11 cellular contexts compared by ENCODE assay signal in the genomic region with DNA sequence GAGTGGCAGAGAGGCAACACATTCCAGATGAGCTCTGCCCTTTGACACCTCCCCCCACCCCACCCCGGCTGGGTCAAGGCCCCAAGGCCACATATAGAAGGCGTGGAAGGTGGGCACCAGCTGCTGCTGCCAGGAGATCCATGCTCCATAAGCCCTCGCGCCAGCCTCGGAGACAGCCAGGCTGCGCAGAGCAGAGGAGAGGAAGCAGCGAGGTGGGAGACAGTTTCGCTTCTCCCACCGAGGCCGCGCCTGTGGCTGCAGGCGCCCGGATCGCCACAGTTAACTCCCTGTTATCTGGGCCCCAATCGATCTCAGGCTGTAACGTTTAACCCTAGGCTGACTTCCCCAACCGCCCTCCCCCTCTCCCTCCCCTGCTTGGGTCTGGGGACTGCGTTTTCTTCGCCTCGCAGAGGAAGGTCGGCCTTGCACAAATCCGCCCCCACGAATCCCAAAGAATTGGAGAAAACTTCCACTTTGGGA. TPM values are rescaled to one million over a fixed set of nuclear protein-coding genes. Genes with fewer than 3 reads are reported as not detected.
DNase-seq lines count a peak whose midpoint lies in the region; ATAC-seq and TF ChIP-seq lines count a peak whose summit lies in the region.
"Had no signal": no experiment of that assay in that cellular context is flagged by ENCODE, and none has a peak within 500 bp of the region (broad histone marks: within the 10 kb centered on the region; RNA-seq: fewer than 3 reads in every experiment).

No MANE protein-coding gene starts in this region.

- H3K4me1 ChIP-seq in mammary epithelial cell (ENCODE audit: insufficient read depth, low read length) (peaks cover 26% of the 10 kb centered on the region), body of pancreas (peaks cover 57% of the 10 kb centered on the region), mesendoderm (ENCODE audit: control insufficient read depth, low read depth, low read length) (peaks cover 20% of the 10 kb centered on the region), upper lobe of right lung (peaks cover 42% of the 10 kb centered on the region)

- dilution Hi-C loops in mammary epithelial cell (cut with HindIII; ENCODE audit: low sequenced_read_pairs) = loop anchor here (10.0 kb wide), 2 partner anchors 68 to 72 kb away; no protein-coding TSS in a partner anchor

- no peaks in the 10 kb centered on the region for H3K27me3 Mint-ChIP-seq in MCF 10A (ENCODE audit: insufficient read depth, unreplicated experiment)

- H3K4me3 ChIP-seq in mammary epithelial cell (replicated peaks in 1 of 3; ENCODE audit: insufficient read depth in 1 of 3, low read depth in 2 of 3, low read length in 3 of 3) = no peak overlapping the region
- no peak overlapping the region for H3K4me3 ChIP-seq in body of pancreas
- H3K4me3 ChIP-seq in mesendoderm (ENCODE audit: low read length) = no peak overlapping the region
- H3K4me3 ChIP-seq in upper lobe of right lung = peak overlapping the region; percentile 19

- H3K27me3 ChIP-seq in mammary epithelial cell (ENCODE audit: insufficient read depth, low read length) (peaks cover 3% of the 10 kb centered on the region), body of pancreas (no peaks in the 10 kb centered on the region), mesendoderm (ENCODE audit: insufficient read depth, low read length, poor library complexity) (no peaks in the 10 kb centered on the region), upper lobe of right lung (no peaks in the 10 kb centered on the region)

- POLR2A ChIA-PET in MCF 10A (lab: Yijun Ruan, JAX) = interaction anchor here (1.1 to 2.6 kb wide), 3 partner anchors 9 to 85 kb away, joined by 3 to 46 read pairs (median 14); a partner anchor contains a TSS

- H3K56ac ChIP-seq in mesendoderm (ENCODE audit: low read length) = peak overlapping the region; percentile 84

- TF ChIP-seq CTCF in MCF 10A (IDR thresholded peaks at IDR 0.05; ENCODE audit: unreplicated experiment) = no peak
- no peak for TF ChIP-seq CTCF in mammary epithelial cell (conservative IDR thresholded peaks at IDR 0.05 in 1 of 2, IDR thresholded peaks at IDR 0.05 in 1 of 2; ENCODE audit: extremely low read depth in 1 of 2, insufficient read depth in 1 of 2, low read depth in 1 of 2, low read length in 2 of 2)
- no peak for TF ChIP-seq CTCF in body of pancreas (IDR thresholded peaks at IDR 0.05)
- no peak for TF ChIP-seq CTCF in upper lobe of right lung (IDR thresholded peaks at IDR 0.05)

- WGBS in mammary epithelial cell (ENCODE audit: low coverage, missing lambda C conversion rate) = 73% methylated on average over 7 of the region's 23 CpGs
- 15 to 36% methylated on average over 7 to 22 of the region's 23 CpGs for WGBS in body of pancreas, 2 donors
- no CpG with 5 or more reads among the region's 23 CpGs for WGBS in mesendoderm (ENCODE audit: extremely low coverage, insufficient coverage, low lambda C conversion rate)

- H3K4me2 ChIP-seq in mammary epithelial cell (ENCODE audit: insufficient read depth, low read depth, low read length) (no peak overlapping the region), mesendoderm (ENCODE audit: low read length) (peak overlapping the region; percentile 53)

- H3K36me3 ChIP-seq in mammary epithelial cell (ENCODE audit: insufficient read depth, low read length) (no peaks in the 10 kb centered on the region), body of pancreas (replicated peaks in 1 of 2; ENCODE audit: insufficient read depth in 1 of 2, low read depth in 2 of 2) (no peaks in the 10 kb centered on the region), mesendoderm (ENCODE audit: control insufficient read depth, insufficient read depth, low read length) (no peaks in the 10 kb centered on the region), upper lobe of right lung (no peaks in the 10 kb centered on the region)

- H3K9ac ChIP-seq in mammary epithelial cell (ENCODE audit: insufficient read depth, low read length) (no peak overlapping the region), mesendoderm (ENCODE audit: low read length) (peak overlapping the region; percentile 83)

- H3K79me1 ChIP-seq in mesendoderm (ENCODE audit: low read length) = peaks cover 2% of the 10 kb centered on the region

- ATAC-seq in body of pancreas = no peak
- peak; percentile 3 for ATAC-seq in upper lobe of right lung
- no peak for ATAC-seq in GM18520 (IDR thresholded peaks at IDR 0.05; ENCODE audit: unreplicated experiment)
- ATAC-seq: activated naive CD4-positive, alpha-beta T cell treated with anti-CD3 and anti-CD28 coated beads, Interleukin-2, amount 50 U/mL, for 72 hours had no signal

- H3K27ac Mint-ChIP-seq in MCF 10A (ENCODE audit: low read depth, unreplicated experiment) = no peak overlapping the region
- H3K27ac Mint-ChIP-seq: stimulated activated naive CD8-positive, alpha-beta T cell treated with anti-CD3 and anti-CD28 coated beads, Interleukin-15, Interleukin-2, amounts not matched to agents 100 ng/mL and 50 ng/mL, for 24 hours had no signal

- H3K27ac ChIP-seq in mammary epithelial cell (ENCODE audit: insufficient read depth, low read depth, low read length) = no peak overlapping the region
- peak overlapping the region in 3 of 4 donors; percentile 26 to 97 (median 94) for H3K27ac ChIP-seq in body of pancreas
- peak overlapping the region; percentile 16 for H3K27ac ChIP-seq in mesendoderm (ENCODE audit: low read depth, low read length)
- H3K27ac ChIP-seq in upper lobe of right lung = no peak overlapping the region

- CTCF ChIA-PET in MCF 10A (lab: Yijun Ruan, JAX) = interaction anchor here (1.1 to 5.5 kb wide), 2 partner anchors 13 kb away, joined by 3 to 62 read pairs; no protein-coding TSS in a partner anchor
- CTCF ChIA-PET in mammary epithelial cell (lab: Charles Lee; ENCODE audit: low non-redundant PET) = no interaction called here

- no peak overlapping the region for H4K5ac ChIP-seq in mesendoderm (ENCODE audit: low read length)

- H4K20me1 ChIP-seq in mammary epithelial cell (ENCODE audit: insufficient read depth, low read length) = no peaks in the 10 kb centered on the region

- H2BK120ac ChIP-seq in mesendoderm (ENCODE audit: low read depth, low read length) = no peak overlapping the region

- H2BK15ac ChIP-seq in mesendoderm (replicated peaks; ENCODE audit: low read depth) = no peak overlapping the region

- peak overlapping the region; percentile 87 for H3K4me3 Mint-ChIP-seq in MCF 10A (ENCODE audit: unreplicated experiment)

- H3K36me3 Mint-ChIP-seq in MCF 10A (ENCODE audit: insufficient read depth, unreplicated experiment) = peaks cover 7% of the 10 kb centered on the region
- H3K36me3 Mint-ChIP-seq: activated naive CD4-positive, alpha-beta T cell treated with anti-CD3 and anti-CD28 coated beads, Interleukin-2, amount 50 U/mL, for 72 hours had no signal

- peaks cover 26% of the 10 kb centered on the region for H3K4me1 Mint-ChIP-seq in MCF 10A (ENCODE audit: insufficient read depth, unreplicated experiment)

- no peak overlapping the region for H2AK5ac ChIP-seq in mesendoderm (ENCODE audit: low read length)

- peak overlapping the region; percentile 41 for H3K4ac ChIP-seq in mesendoderm (ENCODE audit: low read depth, low read length)

- in situ Hi-C loops in mammary epithelial cell (cut with MboI; ENCODE audit: low sequenced_read_pairs in 2 of 2) = no loop called here

- no peak overlapping the region for H2AFZ ChIP-seq in mammary epithelial cell (ENCODE audit: low read depth, low read length)

- peak overlapping the region; percentile 51 for H2BK5ac ChIP-seq in mesendoderm (ENCODE audit: low read length)

- H3K9me3 ChIP-seq in mammary epithelial cell (replicated peaks; ENCODE audit: insufficient read depth, low read length) = no peaks in the 10 kb centered on the region
- H3K9me3 ChIP-seq in body of pancreas = no peaks in the 10 kb centered on the region
- H3K9me3 ChIP-seq in upper lobe of right lung = no peaks in the 10 kb centered on the region

- peak overlapping the region; percentile 85 for H3K18ac ChIP-seq in mesendoderm (ENCODE audit: low read length)

- intact Hi-C loops in MCF 10A (cut with micrococcal nuclease) (no loop called here), mammary epithelial cell (cut with micrococcal nuclease) (no loop called here), body of pancreas (cut with DNase I) (no loop called here), upper lobe of right lung (cut with DNase I) (no loop called here)

- no peak overlapping the region for H3K23ac ChIP-seq in mesendoderm (ENCODE audit: low read length)

- H4K8ac ChIP-seq in mesendoderm (ENCODE audit: low read depth, low read length) = no peak overlapping the region

- H3K79me2 ChIP-seq in mammary epithelial cell (ENCODE audit: insufficient read depth, low read length) (peaks cover 20% of the 10 kb centered on the region), mesendoderm (ENCODE audit: control insufficient read depth, insufficient read depth, low read length) (peaks cover 31% of the 10 kb centered on the region)

- H3K9me3 Mint-ChIP-seq in MCF 10A (ENCODE audit: unreplicated experiment) = no peaks in the 10 kb centered on the region
- H3K9me3 Mint-ChIP-seq: activated naive CD4-positive, alpha-beta T cell treated with anti-CD3 and anti-CD28 coated beads, Interleukin-2, amount 50 U/mL, for 72 hours; stimulated activated naive CD8-positive, alpha-beta T cell treated with anti-CD3 and anti-CD28 coated beads, Interleukin-15, Interleukin-2, amounts not matched to agents 100 ng/mL and 50 ng/mL, for 24 hours had no signal

- BruUV-seq in MCF 10A (replicated peaks; lab: Mats Ljungman, UMichigan) (no TSS peak), mammary epithelial cell (replicated peaks; lab: Mats Ljungman, UMichigan) (no TSS peak)

- no peak for DNase-seq in MCF 10A (ENCODE audit: unreplicated experiment)
- DNase-seq in mammary epithelial cell = no peak
- DNase-seq in body of pancreas = peak; percentile 25 to 47 (median 40)
- DNase-seq in mesendoderm = peak; percentile 83
- DNase-seq in upper lobe of right lung = peak; percentile 69
- DNase-seq in C1 segment of cervical spinal cord (lab: John Stamatoyannopoulos, UW) = no peak
- DNase-seq in mucosa of gallbladder (ENCODE audit: low spot score) = no peak
- DNase-seq: NCI-H345 had no signal

- no peak for TF ChIP-seq POLR2A in body of pancreas (IDR thresholded peaks at IDR 0.05)

RNA-seq across cellular contexts. Expression of a gene that starts 1.2 kb away (rescaled TPM):
- total RNA-seq in MCF 10A (2022) (7.8 and 10.9 TPM in 2 replicates), mammary epithelial cell (10 to 100 TPM; 13.8 to 47.3 TPM), body of pancreas (10 to 100 TPM; 86.6 to 87.7 TPM), upper lobe of right lung (30.6 TPM), mucosa of gallbladder (71.7 TPM)
- polyA plus RNA-seq in mammary epithelial cell = 16.6 TPM
- 5.8 TPM for polyA minus RNA-seq in mammary epithelial cell
- polyA plus RNA-seq in mesendoderm (2013, experiment 1 of 2) = 90.1 TPM
- polyA plus RNA-seq in mesendoderm (2013, experiment 2 of 2) = 88.3 TPM

Comparison
In these comparisons a context has a peak if more than half of its experiments do, and no peak if none do; other contexts are left out.
1. DNase-seq: peak in body of pancreas (4 of 4), mesendoderm (single experiment) and upper lobe of right lung (single experiment); none in MCF 10A (single experiment), mammary epithelial cell (single experiment), C1 segment of cervical spinal cord (0 of 14) and mucosa of gallbladder (single experiment).
2. H3K27ac ChIP-seq: peak in body of pancreas (3 of 4) and mesendoderm (single experiment); none in mammary epithelial cell (single experiment) and upper lobe of right lung (single experiment).